In the genomic region with DNA sequence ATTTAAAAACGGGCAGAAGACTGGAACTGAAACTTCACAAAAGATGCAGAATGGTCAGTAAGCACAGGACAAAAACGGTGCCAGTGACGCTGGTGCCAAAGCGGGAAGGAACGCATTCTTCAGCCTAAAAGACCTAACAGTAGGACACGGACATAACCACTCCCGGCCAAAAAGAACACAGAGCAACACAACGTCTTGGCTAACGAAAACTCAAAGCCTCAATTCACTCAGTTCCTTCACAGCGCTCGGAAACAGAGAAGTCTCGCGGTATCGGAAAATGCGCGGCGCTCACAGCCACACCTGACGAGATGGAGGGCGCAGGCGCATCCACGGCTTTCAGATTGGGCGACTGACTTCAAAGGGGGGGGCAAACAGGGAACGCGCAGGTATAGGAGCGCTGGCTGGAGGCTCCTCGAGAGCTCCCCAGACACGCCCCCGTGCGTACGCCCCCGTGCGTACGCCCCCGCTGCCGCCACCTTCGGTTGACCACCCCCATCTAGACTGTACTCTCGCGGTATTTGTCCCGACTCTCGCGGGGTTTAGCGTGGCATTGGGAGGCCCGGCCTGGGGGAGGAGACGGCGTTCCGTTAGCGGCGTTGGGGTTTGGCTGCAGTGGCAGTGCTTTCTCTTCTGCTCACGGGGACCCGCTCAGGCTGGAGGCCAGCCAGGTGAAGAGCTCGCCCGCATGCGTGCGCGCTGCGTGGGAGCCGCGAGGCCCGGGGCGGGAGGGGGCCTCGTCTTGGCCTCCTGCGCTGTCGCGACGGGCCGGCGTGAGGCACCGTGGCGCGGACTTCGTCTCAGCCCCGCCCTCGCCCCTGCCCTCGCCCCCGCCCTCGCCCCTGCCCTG, we compare ENCODE assay signal across 1 cellular context.
TF ChIP-seq lines count a peak whose summit lies in the region.

Gene NKTR, plus strand, starts transcription at position 576 of the 847 bp plus-strand sequence. CDS start 321 bp downstream, outside the sequence.

TF ChIP-seq in HCT116, 20 proteins besides CTCF, POLR2A, EP300 and RAD21 (continued from another document):
- TF ChIP-seq, protein P1, sequence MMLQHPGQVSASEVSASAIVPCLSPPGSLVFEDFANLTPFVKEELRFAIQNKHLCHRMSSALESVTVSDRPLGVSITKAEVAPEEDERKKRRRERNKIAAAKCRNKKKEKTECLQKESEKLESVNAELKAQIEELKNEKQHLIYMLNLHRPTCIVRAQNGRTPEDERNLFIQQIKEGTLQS (IDR thresholded peaks at IDR 0.05), result no peak
- TF ChIP-seq ZNF274 (IDR thresholded peaks at IDR 0.05; ENCODE audit: low read depth, low read length), result no peak
- TF ChIP-seq, protein P2, sequence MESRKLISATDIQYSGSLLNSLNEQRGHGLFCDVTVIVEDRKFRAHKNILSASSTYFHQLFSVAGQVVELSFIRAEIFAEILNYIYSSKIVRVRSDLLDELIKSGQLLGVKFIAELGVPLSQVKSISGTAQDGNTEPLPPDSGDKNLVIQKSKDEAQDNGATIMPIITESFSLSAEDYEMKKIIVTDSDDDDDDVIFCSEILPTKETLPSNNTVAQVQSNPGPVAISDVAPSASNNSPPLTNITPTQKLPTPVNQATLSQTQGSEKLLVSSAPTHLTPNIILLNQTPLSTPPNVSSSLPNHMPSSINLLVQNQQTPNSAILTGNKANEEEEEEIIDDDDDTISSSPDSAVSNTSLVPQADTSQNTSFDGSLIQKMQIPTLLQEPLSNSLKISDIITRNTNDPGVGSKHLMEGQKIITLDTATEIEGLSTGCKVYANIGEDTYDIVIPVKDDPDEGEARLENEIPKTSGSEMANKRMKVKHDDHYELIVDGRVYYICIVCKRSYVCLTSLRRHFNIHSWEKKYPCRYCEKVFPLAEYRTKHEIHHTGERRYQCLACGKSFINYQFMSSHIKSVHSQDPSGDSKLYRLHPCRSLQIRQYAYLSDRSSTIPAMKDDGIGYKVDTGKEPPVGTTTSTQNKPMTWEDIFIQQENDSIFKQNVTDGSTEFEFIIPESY (IDR thresholded peaks at IDR 0.05; ENCODE audit: extremely low read depth, insufficient replicate concordance, low read length), result peak; percentile 98
- no peak for TF ChIP-seq EZH2phosphoT487 (IDR thresholded peaks at IDR 0.05; ENCODE audit: borderline replicate concordance)
- TF ChIP-seq YY1 (IDR thresholded peaks at IDR 0.05; ENCODE audit: extremely low read depth, insufficient replicate concordance, low read depth, low read length), result peak; percentile 73
